In the genomic region with DNA sequence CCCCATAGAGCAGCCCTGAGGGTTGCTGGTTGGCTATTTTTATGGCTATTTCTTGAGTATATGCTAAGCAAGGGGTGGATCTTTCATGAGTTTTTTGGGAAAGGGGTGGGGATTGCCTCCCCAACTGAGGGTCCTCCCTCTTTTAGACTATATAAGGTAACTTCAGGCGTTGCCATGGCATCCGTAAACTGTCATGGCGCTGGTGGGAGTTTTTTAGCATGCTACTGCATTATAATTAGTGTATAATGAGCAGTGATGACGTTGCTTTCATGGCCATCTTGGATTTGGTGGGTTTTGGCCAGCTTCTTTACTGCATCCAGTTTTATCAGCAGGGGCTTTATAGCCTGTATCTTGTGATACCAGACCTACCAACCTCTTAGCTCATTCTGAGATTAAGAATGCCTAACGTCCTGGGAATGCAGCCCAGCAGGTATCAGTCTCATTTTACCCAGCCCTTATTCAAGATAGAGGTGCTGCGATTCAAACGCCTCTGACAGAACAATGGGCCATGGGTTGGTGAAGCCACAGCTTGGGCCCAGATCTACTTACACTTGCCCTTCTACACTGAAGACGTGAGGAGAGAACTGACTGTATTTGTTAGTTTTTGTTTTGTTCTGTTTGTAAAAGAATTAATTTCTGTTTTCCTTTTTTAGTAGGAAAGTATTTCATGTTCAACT, we compare ENCODE assay signal across 20 cellular contexts. TPM values are rescaled to one million over a fixed set of nuclear protein-coding genes. Genes with fewer than 3 reads are reported as not detected.
DNase-seq lines count a peak whose midpoint lies in the region; ATAC-seq, FAIRE-seq and TF ChIP-seq lines count a peak whose summit lies in the region.
"Had no signal": no experiment of that assay in that cellular context is flagged by ENCODE, and none has a peak within 500 bp of the region (broad histone marks: within the 10 kb centered on the region; RNA-seq: fewer than 3 reads in every experiment).

No MANE protein-coding gene starts in this region.

- WGBS in endodermal cell (ENCODE audit: insufficient coverage in 1 of 2, insufficient read length in 1 of 2), 2 experiments = 46 to 69% methylated on average over 4 to 8 of the region's 8 CpGs

- ATAC-seq in GM19328 (IDR thresholded peaks at IDR 0.05; ENCODE audit: unreplicated experiment) (no peak), GM18520 (IDR thresholded peaks at IDR 0.05; ENCODE audit: unreplicated experiment) (no peak)

- H2AFZ ChIP-seq in keratinocyte (ENCODE audit: control insufficient read depth, low read length) = peak overlapping the region; percentile 9

- TF ChIP-seq CTCF in endodermal cell (conservative IDR thresholded peaks at IDR 0.05) (no peak), keratinocyte (optimal IDR thresholded peaks at IDR 0.05 in 1 of 3, IDR thresholded peaks at IDR 0.05 in 1 of 3, conservative IDR thresholded peaks at IDR 0.05 in 1 of 3; ENCODE audit: extremely low read depth in 1 of 3, insufficient read depth in 2 of 3, low read length in 3 of 3) (no peak), HFFc6 (IDR thresholded peaks at IDR 0.05) (no peak)

- no peak for FAIRE-seq in keratinocyte (lab: Jason Lieb, UNC)
- FAIRE-seq: A204.1, GM19239 had no signal

- H3K4me1 Mint-ChIP-seq in endodermal cell (peaks cover 38% of the 10 kb centered on the region), HFFc6 (ENCODE audit: low read depth) (peaks cover 26% of the 10 kb centered on the region)

- H3K9me3 ChIP-seq in endodermal cell (ENCODE audit: control insufficient read depth, low read length) (no peaks in the 10 kb centered on the region), keratinocyte (ENCODE audit: control insufficient read depth, low read depth, low read length) (no peaks in the 10 kb centered on the region)
- H3K9me3 ChIP-seq: BLaER1 treated with 17β-estradiol and CSF1 and Interleukin-3, amounts not matched to agents 10 nM and 100 nM; SJSA1 had no signal

- H3K9me1 ChIP-seq in keratinocyte (ENCODE audit: control insufficient read depth, extremely low read depth, insufficient read depth, low read length) = no peaks in the 10 kb centered on the region

- H3K4me1 ChIP-seq in endodermal cell (ENCODE audit: control insufficient read depth, insufficient read depth, low read length) (peaks cover 30% of the 10 kb centered on the region), keratinocyte (ENCODE audit: control insufficient read depth, extremely low read depth, insufficient read depth, low read length) (peaks cover 34% of the 10 kb centered on the region)
- H3K4me1 ChIP-seq: SJSA1 had no signal

- H3K4me3 ChIP-seq in endodermal cell (ENCODE audit: low read length) (no peak overlapping the region), keratinocyte (ENCODE audit: control insufficient read depth in 2 of 3, extremely low read depth in 1 of 3, insufficient read depth in 2 of 3, low read depth in 1 of 3, low read length in 3 of 3) (no peak overlapping the region)
- H3K4me3 ChIP-seq: BLaER1 treated with 17β-estradiol and CSF1 and Interleukin-3, amounts not matched to agents 10 nM and 100 nM; SJSA1 had no signal

- H3K27me3 Mint-ChIP-seq in endodermal cell (ENCODE audit: insufficient read depth) (peaks cover 21% of the 10 kb centered on the region), HFFc6 (ENCODE audit: insufficient read depth) (peaks cover 7% of the 10 kb centered on the region)

- H3K27me3 ChIP-seq in endodermal cell (ENCODE audit: control insufficient read depth, insufficient read depth, low read length, poor library complexity, severe bottlenecking) (peaks cover 17% of the 10 kb centered on the region), keratinocyte (ENCODE audit: control insufficient read depth, extremely low read depth, insufficient read depth, low read length) (no peaks in the 10 kb centered on the region)
- H3K27me3 ChIP-seq: BLaER1 treated with 17β-estradiol and CSF1 and Interleukin-3, amounts not matched to agents 10 nM and 100 nM; SJSA1 had no signal

- H3K36me3 ChIP-seq in endodermal cell (ENCODE audit: control insufficient read depth, insufficient read depth, low read length) (no peaks in the 10 kb centered on the region), keratinocyte (ENCODE audit: control insufficient read depth in 2 of 2, extremely low read depth in 1 of 2, insufficient read depth in 2 of 2, low read length in 2 of 2) (no peaks in the 10 kb centered on the region)
- H3K36me3 ChIP-seq: BLaER1 treated with 17β-estradiol and CSF1 and Interleukin-3, amounts not matched to agents 10 nM and 100 nM; SJSA1 had no signal

- H3K27ac Mint-ChIP-seq in endodermal cell (no peak overlapping the region), HFFc6 (no peak overlapping the region)
- H3K27ac Mint-ChIP-seq: CD8-positive, alpha-beta memory T cell had no signal

- H3K36me3 Mint-ChIP-seq in endodermal cell (ENCODE audit: low read depth) = no peaks in the 10 kb centered on the region
- H3K36me3 Mint-ChIP-seq in HFFc6 (ENCODE audit: low read depth) = no peaks in the 10 kb centered on the region
- H3K36me3 Mint-ChIP-seq: CD8-positive, alpha-beta memory T cell had no signal

- no peak overlapping the region for H3K4me2 ChIP-seq in keratinocyte (ENCODE audit: control insufficient read depth, extremely low read depth, insufficient read depth, low read depth, low read length)

- DNase-seq in ELF-1 (ENCODE audit: low read depth, low spot score) (peak; percentile 55), NCI-H226 (peak; percentile 12), endodermal cell (peak; percentile 82), keratinocyte (ENCODE audit: low read depth, low spot score) (no peak), HFFc6 (no peak), GDM1 (lab: John Stamatoyannopoulos, UW) (no peak)
- DNase-seq: CD8-positive, alpha-beta memory T cell; H7; KBM-7; NCI-H1436; NCI-H446; NK-92 treated with Interleukin-12 subunit alpha and Interleukin-12 subunit beta, amount 100 ng/mL, for 24 hours; OCI-M1; SW 1271 had no signal

- H3K9me3 Mint-ChIP-seq in endodermal cell (no peaks in the 10 kb centered on the region), HFFc6 (no peaks in the 10 kb centered on the region)
- H3K9me3 Mint-ChIP-seq: CD8-positive, alpha-beta memory T cell had no signal

- no peak overlapping the region for H3K9ac ChIP-seq in endodermal cell (ENCODE audit: extremely low read depth, low read length, poor library complexity, severe bottlenecking)
- no peak overlapping the region for H3K9ac ChIP-seq in keratinocyte (ENCODE audit: control insufficient read depth, extremely low read depth, insufficient read depth, low read length)
- H3K9ac ChIP-seq: BLaER1 treated with 17β-estradiol and CSF1 and Interleukin-3, amounts not matched to agents 10 nM and 100 nM had no signal

- H3K27ac ChIP-seq in endodermal cell (ENCODE audit: low read depth, low read length) = no peak overlapping the region
- H3K27ac ChIP-seq in keratinocyte (ENCODE audit: control insufficient read depth, insufficient read depth, low read length) = no peak overlapping the region
- H3K27ac ChIP-seq: BLaER1 treated with 17β-estradiol and CSF1 and Interleukin-3, amounts not matched to agents 10 nM and 100 nM; SJSA1 had no signal

- H3K4me3 Mint-ChIP-seq in endodermal cell (no peak overlapping the region), HFFc6 (no peak overlapping the region)
- H3K4me3 Mint-ChIP-seq: CD8-positive, alpha-beta memory T cell had no signal

- no peaks in the 10 kb centered on the region for H4K20me1 ChIP-seq in keratinocyte (ENCODE audit: control insufficient read depth, extremely low read depth, insufficient read depth, low read length)
- H4K20me1 ChIP-seq: BLaER1 treated with 17β-estradiol and CSF1 and Interleukin-3, amounts not matched to agents 10 nM and 100 nM had no signal

- dilution Hi-C loops in keratinocyte (cut with MboI; ENCODE audit: extremely low pct_ligation_motif_present, low sequenced_read_pairs) = no loop called here

- H3K79me2 ChIP-seq in keratinocyte (ENCODE audit: control insufficient read depth, insufficient read depth, low read length) = no peaks in the 10 kb centered on the region

RNA-seq across cellular contexts. Expression of gene TMEM163, which starts 53.8 kb away (rescaled TPM):
- under 1 TPM in 1 of 2 donors, not detected in 1; 0.24 TPM for total RNA-seq in endodermal cell
- polyA plus RNA-seq in endodermal cell (2013, experiment 1 of 2) = 9.9 TPM
- 7.0 TPM for polyA plus RNA-seq in endodermal cell (2013, experiment 2 of 2)
- polyA plus RNA-seq in keratinocyte = not detected in 3 replicates
- polyA plus RNA-seq in keratinocyte (2011; ENCODE audit: low read depth) = not detected
- polyA plus RNA-seq in keratinocyte (2011; cell fraction: cytosol; rRNA removed) = not detected in 2 replicates
- not detected in 2 replicates for polyA plus RNA-seq in keratinocyte (2011; cell fraction: nucleus; rRNA removed)
- polyA plus RNA-seq in keratinocyte (2012; ENCODE audit: low replicate concordance) = not detected in 2 replicates
- polyA minus RNA-seq in keratinocyte = not detected in 3 replicates
- not detected for polyA minus RNA-seq in keratinocyte (2011; cell fraction: cytosol; rRNA and poly(A)+ RNA removed)
- polyA minus RNA-seq in keratinocyte (2011; cell fraction: nucleus; rRNA and poly(A)+ RNA removed) = not detected in 2 replicates
- total RNA-seq in HFFc6 (2021; fragmentation: NEBNext Ultra II Directional; extraction: Animal tissue kit (Norgen Biotek cat#: 25700)) = not detected
- total RNA-seq: CD8-positive, alpha-beta memory T cell; SJSA1 had no signal

Comparison
In these comparisons a context has a peak if more than half of its experiments do, and no peak if none do; other contexts are left out.
1. DNase-seq: peak in ELF-1 (single experiment), NCI-H226 (single experiment) and endodermal cell (single experiment); none in keratinocyte (single experiment), HFFc6 (single experiment) and GDM1 (single experiment).